Comparison of ENCODE assay signal across 22 cellular contexts in the genomic region with DNA sequence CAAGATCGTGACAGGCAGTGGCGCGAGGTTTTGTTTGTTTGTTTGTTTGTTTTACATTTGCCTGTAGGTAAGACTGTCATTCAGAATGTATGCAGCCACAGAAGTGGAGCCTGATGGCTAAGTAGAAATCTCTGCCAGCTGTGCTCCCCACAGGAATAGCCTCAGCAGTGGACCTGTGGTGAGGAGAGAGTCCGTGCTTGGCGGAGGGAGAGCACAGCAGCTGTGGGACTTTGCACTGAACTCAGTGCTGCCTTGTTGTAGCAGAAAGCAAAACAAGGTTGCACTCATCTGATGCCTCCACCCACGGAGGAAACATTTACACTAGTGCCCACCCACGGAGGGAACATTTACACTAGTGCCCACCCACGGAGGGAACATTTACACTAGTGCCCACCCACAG. TPM values are rescaled to one million over a fixed set of nuclear protein-coding genes. Genes with fewer than 3 reads are reported as not detected.
DNase-seq lines count a peak whose midpoint lies in the region; ATAC-seq, FAIRE-seq and TF ChIP-seq lines count a peak whose summit lies in the region.
"Had no signal": no experiment of that assay in that cellular context is flagged by ENCODE, and none has a peak within 500 bp of the region (broad histone marks: within the 10 kb centered on the region; RNA-seq: fewer than 3 reads in every experiment).

No MANE protein-coding gene starts in this region.

- FAIRE-seq in astrocyte (lab: Jason Lieb, UNC): no peak

- H3K56ac ChIP-seq in mesendoderm (ENCODE audit: low read length): peak overlapping the region; percentile 35

- peaks cover 34% of the 10 kb centered on the region for H3K4me1 Mint-ChIP-seq in Caco-2 (ENCODE audit: low read depth, unreplicated experiment)
- peaks cover 30% of the 10 kb centered on the region for H3K4me1 Mint-ChIP-seq in astrocyte (ENCODE audit: low read depth, unreplicated experiment)

- H3K79me2 ChIP-seq in astrocyte (ENCODE audit: insufficient read depth, low read length) (peaks cover 2% of the 10 kb centered on the region), mesendoderm (ENCODE audit: control insufficient read depth, insufficient read depth, low read length) (no peaks in the 10 kb centered on the region)

- H3K4me2 ChIP-seq in astrocyte (ENCODE audit: low read length) (peak overlapping the region; percentile 51), mesendoderm (ENCODE audit: low read length) (no peak overlapping the region)
- H3K4me2 ChIP-seq: BLaER1 had no signal

- no peaks in the 10 kb centered on the region for H3K9me3 Mint-ChIP-seq in Caco-2 (ENCODE audit: unreplicated experiment)
- H3K9me3 Mint-ChIP-seq in astrocyte (ENCODE audit: unreplicated experiment): no peaks in the 10 kb centered on the region
- H3K9me3 Mint-ChIP-seq: T-helper 2 cell treated with Interferon-gamma antibody and Interleukin-4, amounts not matched to agents 5 μg/mL and 100 μg/mL, for 36 hours had no signal

- peaks cover 2% of the 10 kb centered on the region for H3K79me1 ChIP-seq in mesendoderm (ENCODE audit: low read length)

- H3K27me3 ChIP-seq in Caco-2 (replicated peaks; ENCODE audit: control insufficient read depth, insufficient read depth, low read length): no peaks in the 10 kb centered on the region
- H3K27me3 ChIP-seq in astrocyte (ENCODE audit: insufficient read depth, low read length): no peaks in the 10 kb centered on the region
- H3K27me3 ChIP-seq in mesendoderm (ENCODE audit: insufficient read depth, low read length, poor library complexity): no peaks in the 10 kb centered on the region
- H3K27me3 ChIP-seq: BLaER1, sigmoid colon, upper lobe of left lung had no signal

- H4K8ac ChIP-seq in mesendoderm (ENCODE audit: low read depth, low read length): no peak overlapping the region

- H3K4me1 ChIP-seq in Caco-2 (peaks cover 34% of the 10 kb centered on the region), astrocyte (ENCODE audit: insufficient read depth, low read length) (peaks cover 16% of the 10 kb centered on the region), mesendoderm (ENCODE audit: control insufficient read depth, low read depth, low read length) (peaks cover 11% of the 10 kb centered on the region)

- H3K18ac ChIP-seq in mesendoderm (ENCODE audit: low read length): no peak overlapping the region

- H3K4me3 ChIP-seq in Caco-2 (ENCODE audit: low read depth, low read length) (no peak overlapping the region), astrocyte (ENCODE audit: insufficient read depth, low read depth, low read length) (no peak overlapping the region), mesendoderm (ENCODE audit: low read length) (no peak overlapping the region)
- H3K4me3 ChIP-seq: BLaER1, HAP-1, sigmoid colon, upper lobe of left lung had no signal

- H3K9ac ChIP-seq in astrocyte (ENCODE audit: low read length): no peak overlapping the region
- no peak overlapping the region for H3K9ac ChIP-seq in mesendoderm (ENCODE audit: low read length)
- H3K9ac ChIP-seq: BLaER1 had no signal

- H3K36me3 Mint-ChIP-seq in Caco-2 (ENCODE audit: insufficient read depth, unreplicated experiment) (peaks cover 18% of the 10 kb centered on the region), astrocyte (ENCODE audit: low read depth, unreplicated experiment) (no peaks in the 10 kb centered on the region)

- H3K27me3 Mint-ChIP-seq in Caco-2 (ENCODE audit: insufficient read depth, unreplicated experiment): no peaks in the 10 kb centered on the region
- H3K27me3 Mint-ChIP-seq in astrocyte (ENCODE audit: low read depth, unreplicated experiment): no peaks in the 10 kb centered on the region

- TF ChIP-seq CTCF in Caco-2 (IDR thresholded peaks at IDR 0.05; ENCODE audit: insufficient read depth in 1 of 2, low read depth in 1 of 2, low read length in 1 of 2, severe bottlenecking in 1 of 2, unreplicated experiment in 1 of 2) (no peak), astrocyte (IDR thresholded peaks at IDR 0.05; ENCODE audit: insufficient read depth, low read depth, low read length) (no peak)

- no peaks in the 10 kb centered on the region for H3K9me3 ChIP-seq in Caco-2
- no peaks in the 10 kb centered on the region for H3K9me3 ChIP-seq in astrocyte (ENCODE audit: insufficient read depth, low read depth, low read length)
- H3K9me3 ChIP-seq: BLaER1, HAP-1, sigmoid colon, upper lobe of left lung had no signal

- H3K27ac Mint-ChIP-seq in Caco-2 (ENCODE audit: unreplicated experiment) (peak overlapping the region; percentile 70), astrocyte (ENCODE audit: unreplicated experiment) (peak overlapping the region; percentile 67)
- H3K27ac Mint-ChIP-seq: T-helper 2 cell treated with Interferon-gamma antibody and Interleukin-4, amounts not matched to agents 5 μg/mL and 100 μg/mL, for 36 hours had no signal

- no peak overlapping the region for H2BK120ac ChIP-seq in mesendoderm (ENCODE audit: low read depth, low read length)

- H3K4ac ChIP-seq in mesendoderm (ENCODE audit: low read depth, low read length): no peak overlapping the region

- H4K5ac ChIP-seq in mesendoderm (ENCODE audit: low read length): no peak overlapping the region

- H3K27ac ChIP-seq in astrocyte (ENCODE audit: low read depth, low read length): no peak overlapping the region
- H3K27ac ChIP-seq in mesendoderm (ENCODE audit: low read depth, low read length): no peak overlapping the region
- H3K27ac ChIP-seq: BLaER1, sigmoid colon, upper lobe of left lung, VCaP had no signal

- BruUV-seq in Caco-2 (replicated peaks; lab: Mats Ljungman, UMichigan): no TSS peak

- H2AK5ac ChIP-seq in mesendoderm (ENCODE audit: low read length): no peak overlapping the region

- intact Hi-C loops in Caco-2 (cut with micrococcal nuclease; ENCODE audit: unreplicated experiment): loop anchor here (5.0 to 10.0 kb wide), 2 partner anchors 414 to 759 kb away; no protein-coding TSS in a partner anchor

- no peak overlapping the region for H2BK5ac ChIP-seq in mesendoderm (ENCODE audit: low read length)

- no peak overlapping the region for H2BK15ac ChIP-seq in mesendoderm (replicated peaks; ENCODE audit: low read depth)

- POLR2A ChIA-PET in Caco-2 (lab: Charles Lee): no interaction called here

- DNase-seq in Caco-2: no peak
- DNase-seq in LHCN-M2 (ENCODE audit: low read depth): peak; percentile 26
- no peak for DNase-seq in astrocyte (ENCODE audit: low read depth)
- DNase-seq in mesendoderm: no peak
- DNase-seq in AML-193 (lab: John Stamatoyannopoulos, UW): no peak
- DNase-seq in NCI-H1694 (lab: John Stamatoyannopoulos, UW): no peak
- DNase-seq in epidermal melanocyte (ENCODE audit: insufficient read length, low spot score): no peak
- DNase-seq: activated CD4-positive, alpha-beta T cell treated with anti-CD3 and anti-CD28 coated beads, Interleukin-2, amount 50 U/mL, for 1 hour; cerebellar nuclear complex; COR-L47; DND-41; head of caudate nucleus; NCI-H1417 treated with DMSO at 0.1 percent for 48 hours; NCI-H510A; NK-92 treated with Interleukin-12 subunit alpha and Interleukin-12 subunit beta, amount 100 ng/mL, for 24 hours; sigmoid colon had no signal

- H3K4me3 Mint-ChIP-seq in Caco-2 (ENCODE audit: unreplicated experiment) (no peak overlapping the region), astrocyte (ENCODE audit: unreplicated experiment) (no peak overlapping the region)
- H3K4me3 Mint-ChIP-seq: T-helper 2 cell treated with Interferon-gamma antibody and Interleukin-4, amounts not matched to agents 5 μg/mL and 100 μg/mL, for 36 hours had no signal

- no peak for ATAC-seq in HG03439 (IDR thresholded peaks at IDR 0.05; ENCODE audit: unreplicated experiment)

- no peak overlapping the region for H3K23ac ChIP-seq in mesendoderm (ENCODE audit: low read length)

- peaks cover 1% of the 10 kb centered on the region for H4K20me1 ChIP-seq in astrocyte (ENCODE audit: insufficient read depth, low read length)

- CTCF ChIA-PET in Caco-2 (lab: Charles Lee): interaction anchor here (3.0 kb wide), 1 partner anchor 16 kb away, joined by 42 read pairs; no protein-coding TSS in a partner anchor

- no peak overlapping the region for H2AFZ ChIP-seq in astrocyte (ENCODE audit: low read depth, low read length)

- H3K36me3 ChIP-seq in Caco-2 (ENCODE audit: control insufficient read depth, insufficient read depth, low read length) (no peaks in the 10 kb centered on the region), astrocyte (ENCODE audit: insufficient read depth, low read length) (no peaks in the 10 kb centered on the region), mesendoderm (ENCODE audit: control insufficient read depth, insufficient read depth, low read length) (no peaks in the 10 kb centered on the region)
- H3K36me3 ChIP-seq: BLaER1, HAP-1, upper lobe of left lung had no signal

- WGBS in mesendoderm (ENCODE audit: extremely low coverage, insufficient coverage, low lambda C conversion rate): no CpG with 5 or more reads among the region's 8 CpGs

RNA-seq across cellular contexts. Expression of a gene that starts 4.4 kb away (rescaled TPM):
- total RNA-seq in Caco-2 (2022) (8.1 and 10.3 TPM in 2 replicates), LHCN-M2 (2014; rRNA removed) (4.2 and 4.4 TPM in 2 replicates), astrocyte (2.7 and 3.3 TPM in 2 replicates)
- polyA plus RNA-seq in LHCN-M2 (2012): 0.86 TPM
- 3.1 TPM for polyA plus RNA-seq in mesendoderm (2013, experiment 1 of 2)
- polyA plus RNA-seq in mesendoderm (2013, experiment 2 of 2): 3.0 TPM
